ENCODE assay signal across 9 cellular contexts in the genomic region with DNA sequence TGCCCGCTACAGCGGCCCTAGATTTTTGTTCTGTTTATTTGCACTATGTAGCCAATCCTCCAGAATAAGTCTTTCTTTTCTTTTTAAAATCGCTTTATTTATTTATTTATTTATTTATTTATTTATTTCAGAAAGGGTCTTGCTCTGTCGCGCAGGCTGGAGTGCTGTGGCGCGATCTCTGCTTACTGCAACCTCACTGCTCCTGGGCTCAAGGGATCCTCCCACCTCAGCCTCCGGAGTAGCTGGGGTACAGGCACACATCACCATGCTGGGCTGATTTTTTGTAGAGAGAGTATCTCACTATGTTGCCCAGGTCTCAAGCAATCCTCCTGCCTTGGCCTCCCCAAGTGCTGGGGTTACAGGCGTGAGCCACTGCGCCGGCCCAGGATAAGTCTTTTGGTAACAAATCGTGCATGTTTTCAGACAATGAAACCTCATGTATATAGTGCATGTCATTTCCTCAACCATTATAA. TPM values are rescaled to one million over a fixed set of nuclear protein-coding genes. Genes with fewer than 3 reads are reported as not detected.
DNase-seq lines count a peak whose midpoint lies in the region; ATAC-seq and TF ChIP-seq lines count a peak whose summit lies in the region.
"Had no signal": no experiment of that assay in that cellular context is flagged by ENCODE, and none has a peak within 500 bp of the region (broad histone marks: within the 10 kb centered on the region; RNA-seq: fewer than 3 reads in every experiment).

No MANE protein-coding gene starts in this region.

- TF ChIP-seq EP300 in sigmoid colon (IDR thresholded peaks at IDR 0.05): no peak

- in situ Hi-C loops in GM23248 (cut with MboI): no loop called here

- 0 out of 2 replicates have a peak, but pooled peaks cover 3% of the 10 kb centered on the region for H4K20me1 ChIP-seq in GM23248 (ENCODE audit: insufficient read depth)

- H3K27ac ChIP-seq in GM23248: no peak overlapping the region
- H3K27ac ChIP-seq in SJSA1: no peak overlapping the region
- H3K27ac ChIP-seq in sigmoid colon: peak overlapping the region; percentile 76 to 87 (median 86)

- H3K4me2 ChIP-seq in GM23248 (ENCODE audit: unreplicated experiment): peak overlapping the region; percentile 100

- TF ChIP-seq CTCF in fibroblast of the aortic adventitia (IDR thresholded peaks at IDR 0.05; ENCODE audit: insufficient read depth, low read length) (no peak), sigmoid colon (IDR thresholded peaks at IDR 0.05) (no peak)

- ATAC-seq in HG03280 (IDR thresholded peaks at IDR 0.05; ENCODE audit: unreplicated experiment) (no peak), HG03139 (IDR thresholded peaks at IDR 0.05; ENCODE audit: unreplicated experiment) (no peak)

- DNase-seq in GM23248 (no peak), SJSA1 (ENCODE audit: low read depth in 1 of 2, low spot score in 2 of 2) (no peak), fibroblast of the aortic adventitia (ENCODE audit: low read depth) (no peak), sigmoid colon (no peak), hippocampal formation (lab: John Stamatoyannopoulos, UW) (no peak), superior temporal gyrus (ENCODE audit: extremely low spot score) (no peak)

- 0 out of 2 replicates have a peak overlapping the region, but pooled peaks have one; percentile 7 for H2AFZ ChIP-seq in GM23248

- peak overlapping the region; percentile 93 for H3K4me3 ChIP-seq in GM23248
- H3K4me3 ChIP-seq in SJSA1: peak overlapping the region; percentile 84
- peak overlapping the region; percentile 86 for H3K4me3 ChIP-seq in fibroblast of the aortic adventitia (ENCODE audit: low read depth, low read length)
- H3K4me3 ChIP-seq in sigmoid colon: peak overlapping the region; percentile 65 to 96 (median 86)

- WGBS in GM23248 (ENCODE audit: low coverage in 1 of 2, low lambda C conversion rate in 2 of 2, missing lambda C conversion rate in 2 of 2), 2 experiments: 59 to 64% methylated on average over 12 of the region's 12 CpGs
- 61 to 63% methylated on average over 12 of the region's 12 CpGs for WGBS in sigmoid colon, 2 donors

- H3K79me2 ChIP-seq in GM23248 (ENCODE audit: insufficient read depth): peaks cover 21% of the 10 kb centered on the region

- intact Hi-C loops in sigmoid colon (cut with DNase I): no loop called here

- no peaks in the 10 kb centered on the region for H3K9me2 ChIP-seq in GM23248 (ENCODE audit: insufficient read depth)

- TF ChIP-seq POLR2A in sigmoid colon (IDR thresholded peaks at IDR 0.05): no peak

- H3K36me3 ChIP-seq in GM23248 (ENCODE audit: low read depth) (peaks cover 2% of the 10 kb centered on the region; the same call in 1 of the 2 replicates), SJSA1 (peaks cover 29% of the 10 kb centered on the region), sigmoid colon (peaks cover 0 to 21% (median 6%) of the 10 kb centered on the region in 4 donors)

- H3K9me3 ChIP-seq in GM23248 (ENCODE audit: low read depth): no peaks in the 10 kb centered on the region
- no peaks in the 10 kb centered on the region for H3K9me3 ChIP-seq in SJSA1 (replicated peaks)
- no peaks in the 10 kb centered on the region for H3K9me3 ChIP-seq in sigmoid colon

- H3K27me3 ChIP-seq in GM23248 (replicated peaks; ENCODE audit: insufficient read depth) (no peaks in the 10 kb centered on the region), SJSA1 (replicated peaks) (no peaks in the 10 kb centered on the region), sigmoid colon (no peaks in the 10 kb centered on the region)

- H3F3A ChIP-seq in GM23248 (ENCODE audit: insufficient read depth): no peaks in the 10 kb centered on the region

- peaks cover 15% of the 10 kb centered on the region for H3K4me1 ChIP-seq in GM23248 (ENCODE audit: insufficient read depth)
- H3K4me1 ChIP-seq in SJSA1 (replicated peaks): peaks cover 29% of the 10 kb centered on the region
- H3K4me1 ChIP-seq in sigmoid colon: peaks cover 0 to 25% (median 21%) of the 10 kb centered on the region in 4 donors

- no peak overlapping the region; the same call in 1 of the 2 replicates for H3K9ac ChIP-seq in GM23248

RNA-seq across cellular contexts. Expression of a gene that starts 0.3 kb away (rescaled TPM):
- 25.3 and 26.4 TPM in 2 replicates for total RNA-seq in GM23248 (2014; rRNA removed; shearing (Covaris generic))
- polyA plus RNA-seq in GM23248 (2016; fragmentation: Nextera tagmentation; extraction: Ambion mirVana): 22.2 and 23.8 TPM in 2 replicates
- 22.1 and 30.4 TPM in 2 replicates for total RNA-seq in SJSA1 (2014; rRNA removed; shearing (Covaris generic))
- 14.1 and 19.2 TPM in 2 replicates for total RNA-seq in fibroblast of the aortic adventitia (ENCODE audit: low replicate concordance)
- total RNA-seq in sigmoid colon: 10 to 100 TPM; 31.3 to 43.6 (median 37.8) TPM
- polyA plus RNA-seq in sigmoid colon: 10 to 100 TPM; 10.7 to 12.9 (median 10.8) TPM

RNA-seq across cellular contexts. Expression of a gene that starts 15.4 kb away (rescaled TPM):
- not detected in 2 replicates for total RNA-seq in GM23248 (2014; rRNA removed; shearing (Covaris generic))
- polyA plus RNA-seq in GM23248 (2016; fragmentation: Nextera tagmentation; extraction: Ambion mirVana) (not detected in 2 replicates), sigmoid colon (10 to 100 TPM; 76.3 to 92.5 (median 77.0) TPM)
- 1.1 TPM in 1 of 2 replicates, not detected in the other for total RNA-seq in SJSA1 (2014; rRNA removed; shearing (Covaris generic))
- total RNA-seq in fibroblast of the aortic adventitia (ENCODE audit: low replicate concordance) (not detected in 2 replicates), sigmoid colon (not detected)
- total RNA-seq: T-helper 2 cell treated with Interferon-gamma antibody and Interleukin-4, amounts not matched to agents 100 ng/mL and 5 ng/mL, for 36 hours had no signal

RNA-seq across cellular contexts. Expression of a gene that starts 38.0 kb away (rescaled TPM):
- total RNA-seq in GM23248 (2014; rRNA removed; shearing (Covaris generic)): not detected in 2 replicates
- polyA plus RNA-seq in GM23248 (2016; fragmentation: Nextera tagmentation; extraction: Ambion mirVana) (not detected in 2 replicates), sigmoid colon (10 to 100 TPM in 1 of 3 donors, 1 to 10 TPM in 2; 1.8 to 10.2 (median 9.3) TPM)
- 175 and 181 TPM in 2 replicates for total RNA-seq in SJSA1 (2014; rRNA removed; shearing (Covaris generic))
- total RNA-seq in fibroblast of the aortic adventitia (ENCODE audit: low replicate concordance) (1.7 and 1.9 TPM in 2 replicates), sigmoid colon (100 to 1,000 TPM in 1 of 4 donors, 10 to 100 TPM in 3; 29.1 to 102 (median 67.1) TPM)
- total RNA-seq: T-helper 2 cell treated with Interferon-gamma antibody and Interleukin-4, amounts not matched to agents 100 ng/mL and 5 ng/mL, for 36 hours had no signal

RNA-seq across cellular contexts. Expression of a gene that starts 40.1 kb away (rescaled TPM):
- total RNA-seq in GM23248 (2014; rRNA removed; shearing (Covaris generic)): 66.3 and 78.4 TPM in 2 replicates
- polyA plus RNA-seq in GM23248 (2016; fragmentation: Nextera tagmentation; extraction: Ambion mirVana) (106 and 107 TPM in 2 replicates), sigmoid colon (10 to 100 TPM; 60.3 to 75.7 (median 63.4) TPM)
- 41.8 and 49.0 TPM in 2 replicates for total RNA-seq in SJSA1 (2014; rRNA removed; shearing (Covaris generic))
- total RNA-seq in fibroblast of the aortic adventitia (ENCODE audit: low replicate concordance) (73.6 and 104 TPM in 2 replicates), sigmoid colon (100 to 1,000 TPM in 3 of 4 donors, 10 to 100 TPM in 1; 95.7 to 116 (median 103) TPM)

RNA-seq across cellular contexts. Expression of a gene that starts 46.8 kb away (rescaled TPM):
- total RNA-seq in GM23248 (2014; rRNA removed; shearing (Covaris generic)): not detected in 2 replicates
- polyA plus RNA-seq in GM23248 (2016; fragmentation: Nextera tagmentation; extraction: Ambion mirVana) (not detected in 2 replicates), sigmoid colon (under 1 TPM in 1 of 3 donors, not detected in 2; 0.03 TPM)
- total RNA-seq in SJSA1 (2014; rRNA removed; shearing (Covaris generic)): not detected in 2 replicates
- total RNA-seq in fibroblast of the aortic adventitia (ENCODE audit: low replicate concordance) (not detected in 2 replicates), sigmoid colon (not detected)
- total RNA-seq: T-helper 2 cell treated with Interferon-gamma antibody and Interleukin-4, amounts not matched to agents 100 ng/mL and 5 ng/mL, for 36 hours had no signal

Comparison
In these comparisons a context has a peak if more than half of its experiments do, and no peak if none do; other contexts are left out.
1. H3K27ac ChIP-seq: peak in sigmoid colon (4 of 4); none in GM23248 (single experiment) and SJSA1 (single experiment).
2. RNA of a gene that starts 38.0 kb away (total RNA-seq): 175 to 181 TPM in SJSA1 and 29.1 to 102 TPM in sigmoid colon; 1.7 to 1.9 TPM in fibroblast of the aortic adventitia and not detected in GM23248; every median in the first group is over 10 times any median in the second.
3. Peak in every context shown above with its lines, with median percentiles within 50 percentile points of each other: H3K4me3 ChIP-seq.